8 cellular contexts compared by ENCODE assay signal in the genomic region with DNA sequence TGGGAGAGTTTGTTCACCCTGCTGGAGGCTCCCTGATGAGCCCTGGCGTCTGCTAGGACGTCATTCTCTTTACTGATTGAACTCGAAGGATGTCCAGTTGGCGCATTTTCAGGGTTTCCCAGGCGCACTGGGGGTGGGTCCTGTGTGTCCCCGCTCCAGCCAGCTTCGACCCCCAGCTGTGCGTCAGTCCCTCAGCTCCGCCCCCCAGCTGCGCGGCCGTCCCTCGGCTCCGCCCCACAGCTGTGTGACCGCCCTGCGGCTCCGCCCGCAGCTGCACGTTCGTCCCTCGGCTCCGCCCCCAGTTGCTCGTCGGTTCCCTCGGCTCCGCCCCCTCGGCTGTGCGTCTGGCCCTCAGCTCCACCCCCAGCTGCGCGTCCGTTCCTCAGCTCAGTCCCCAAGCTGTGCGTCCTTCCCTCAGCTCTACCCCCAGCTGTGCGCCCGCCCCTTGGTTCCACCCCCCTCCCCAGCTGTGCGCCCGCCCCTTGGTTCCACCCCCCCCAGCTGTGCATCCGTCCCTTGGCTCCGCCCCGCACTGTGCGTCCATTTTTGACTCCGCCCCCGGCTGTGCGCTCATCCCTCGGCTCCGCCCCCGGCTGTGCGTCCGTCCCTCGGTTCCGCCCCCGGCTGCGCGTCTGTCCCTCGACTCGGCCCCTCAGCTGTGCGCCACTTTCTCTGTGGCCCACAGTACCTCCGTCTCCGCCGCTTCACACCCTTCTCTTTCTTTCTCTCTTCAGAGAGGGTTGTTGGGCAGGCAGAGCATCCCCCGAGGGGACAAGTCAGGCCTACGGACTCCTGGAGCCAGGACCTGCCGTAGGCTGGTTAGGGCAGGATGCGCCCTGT.
DNase-seq lines count a peak whose midpoint lies in the region; ATAC-seq and TF ChIP-seq lines count a peak whose summit lies in the region.

No MANE protein-coding gene starts in this region.

- no peaks in the 10 kb centered on the region for H3K27me3 ChIP-seq in breast epithelium

- intact Hi-C loops in breast epithelium (cut with DNase I; ENCODE audit: low total_unique reads), result no loop called here

- peak overlapping the region; percentile 60 for H3K27ac ChIP-seq in VCaP
- H3K27ac ChIP-seq in breast epithelium, result peak overlapping the region; percentile 89 to 90
- H3K27ac ChIP-seq in skin epidermis, result peak overlapping the region; percentile 1 to 91 (median 63)

- ATAC-seq in HG02798 (IDR thresholded peaks at IDR 0.05; ENCODE audit: poor library complexity, unreplicated experiment), result peak; percentile 80

- DNase-seq in NCI-H187 treated with DMSO at 0.1 percent for 48 hours (lab: John Stamatoyannopoulos, UW) (peak; percentile 75), breast epithelium (ENCODE audit: low spot score in 2 of 2) (peak; percentile 93 to 95), iPS-NIHi11 (ENCODE audit: low spot score) (peak; percentile 96), NCI-H446 treated with DMSO at 0.1 percent for 48 hours (lab: John Stamatoyannopoulos, UW) (no peak)

- H3K36me3 ChIP-seq in breast epithelium, result no peaks in the 10 kb centered on the region

- H3K4me3 ChIP-seq in GM12875 (ENCODE audit: low read depth, low read length), result peak overlapping the region; percentile 40
- H3K4me3 ChIP-seq in breast epithelium, result peak overlapping the region; percentile 32 to 60 (median 52)
- H3K4me3 ChIP-seq in skin epidermis, result peak overlapping the region; percentile 16 to 49 (median 36)

- TF ChIP-seq POLR2A in breast epithelium (IDR thresholded peaks at IDR 0.05), result no peak

- TF ChIP-seq CTCF in GM12875 (IDR thresholded peaks at IDR 0.05; ENCODE audit: borderline replicate concordance, insufficient read depth, low read depth, low read length), result no peak
- no peak for TF ChIP-seq CTCF in VCaP (conservative IDR thresholded peaks at IDR 0.05)
- TF ChIP-seq CTCF in breast epithelium (IDR thresholded peaks at IDR 0.05), result peak in 1 of 3 donors; percentile 12

- no peaks in the 10 kb centered on the region for H3K9me3 ChIP-seq in breast epithelium

- peaks cover 0 to 5% of the 10 kb centered on the region in 2 donors for H3K4me1 ChIP-seq in breast epithelium
